Comparison of ENCODE assay signal across 1 cellular context in the genomic region with DNA sequence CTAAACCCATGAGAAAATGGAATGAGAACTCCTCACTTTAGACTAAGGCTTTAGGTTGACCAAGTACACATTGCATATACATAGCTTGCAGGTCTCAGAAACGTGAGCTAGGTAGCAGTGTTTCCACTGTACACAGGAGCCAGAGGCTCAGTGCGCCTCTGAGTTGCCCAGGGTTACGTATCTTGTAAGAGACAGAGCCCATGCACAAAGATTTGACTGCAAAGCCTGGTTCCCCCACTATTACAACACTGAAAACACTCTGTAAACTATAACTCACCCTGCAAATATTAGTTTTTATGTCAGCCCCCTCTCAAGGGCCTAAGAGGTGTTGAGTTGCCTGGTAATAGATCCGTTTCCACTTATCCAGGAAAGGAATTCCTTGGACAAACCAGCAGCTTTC.
TF ChIP-seq lines count a peak whose summit lies in the region.

No MANE protein-coding gene starts in this region.

TF ChIP-seq in GM23338, 12 proteins besides CTCF, POLR2A, EP300 and RAD21 (continued from another document):
- no peak for TF ChIP-seq ZNF462 (CRISPR knock-in tag; IDR thresholded peaks at IDR 0.05)
- no peak for TF ChIP-seq ETS1 (IDR thresholded peaks at IDR 0.05)
- TF ChIP-seq, protein P1, sequence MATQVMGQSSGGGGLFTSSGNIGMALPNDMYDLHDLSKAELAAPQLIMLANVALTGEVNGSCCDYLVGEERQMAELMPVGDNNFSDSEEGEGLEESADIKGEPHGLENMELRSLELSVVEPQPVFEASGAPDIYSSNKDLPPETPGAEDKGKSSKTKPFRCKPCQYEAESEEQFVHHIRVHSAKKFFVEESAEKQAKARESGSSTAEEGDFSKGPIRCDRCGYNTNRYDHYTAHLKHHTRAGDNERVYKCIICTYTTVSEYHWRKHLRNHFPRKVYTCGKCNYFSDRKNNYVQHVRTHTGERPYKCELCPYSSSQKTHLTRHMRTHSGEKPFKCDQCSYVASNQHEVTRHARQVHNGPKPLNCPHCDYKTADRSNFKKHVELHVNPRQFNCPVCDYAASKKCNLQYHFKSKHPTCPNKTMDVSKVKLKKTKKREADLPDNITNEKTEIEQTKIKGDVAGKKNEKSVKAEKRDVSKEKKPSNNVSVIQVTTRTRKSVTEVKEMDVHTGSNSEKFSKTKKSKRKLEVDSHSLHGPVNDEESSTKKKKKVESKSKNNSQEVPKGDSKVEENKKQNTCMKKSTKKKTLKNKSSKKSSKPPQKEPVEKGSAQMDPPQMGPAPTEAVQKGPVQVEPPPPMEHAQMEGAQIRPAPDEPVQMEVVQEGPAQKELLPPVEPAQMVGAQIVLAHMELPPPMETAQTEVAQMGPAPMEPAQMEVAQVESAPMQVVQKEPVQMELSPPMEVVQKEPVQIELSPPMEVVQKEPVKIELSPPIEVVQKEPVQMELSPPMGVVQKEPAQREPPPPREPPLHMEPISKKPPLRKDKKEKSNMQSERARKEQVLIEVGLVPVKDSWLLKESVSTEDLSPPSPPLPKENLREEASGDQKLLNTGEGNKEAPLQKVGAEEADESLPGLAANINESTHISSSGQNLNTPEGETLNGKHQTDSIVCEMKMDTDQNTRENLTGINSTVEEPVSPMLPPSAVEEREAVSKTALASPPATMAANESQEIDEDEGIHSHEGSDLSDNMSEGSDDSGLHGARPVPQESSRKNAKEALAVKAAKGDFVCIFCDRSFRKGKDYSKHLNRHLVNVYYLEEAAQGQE (IDR thresholded peaks at IDR 0.05; ENCODE audit: unreplicated experiment), result no peak
- no peak for TF ChIP-seq ZNF114 (CRISPR knock-in tag; IDR thresholded peaks at IDR 0.05)
